In the genomic region with DNA sequence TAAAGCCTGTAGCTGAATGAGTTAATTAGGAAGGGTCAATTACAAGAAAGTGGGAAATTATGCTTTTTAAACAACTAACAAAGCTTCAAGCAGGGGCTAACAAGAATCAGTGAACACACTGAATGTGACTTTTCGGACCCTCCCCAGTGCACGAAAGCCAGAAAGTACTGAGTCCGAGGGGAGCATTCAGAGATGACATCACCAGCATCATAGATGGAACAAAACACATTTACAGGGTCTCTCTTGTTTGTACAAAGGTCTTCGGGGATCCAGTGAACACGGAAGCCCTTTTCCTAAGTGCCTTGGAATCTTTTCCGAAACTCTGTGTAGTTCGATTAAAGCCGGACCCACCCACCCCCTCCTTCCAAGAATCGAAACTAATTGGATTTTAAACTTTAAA, we compare ENCODE assay signal across 8 cellular contexts. TPM values are rescaled to one million over a fixed set of nuclear protein-coding genes. Genes with fewer than 3 reads are reported as not detected.
A peak's percentile ranks its signal among the peaks of the same experiment; 100 is the strongest.
DNase-seq lines count a peak whose midpoint lies in the region; ATAC-seq lines count a peak whose summit lies in the region.

No MANE protein-coding gene starts in this region.

- H3K9me3 ChIP-seq in MG63 (no peaks in the 10 kb centered on the region), muscle layer of duodenum (ENCODE audit: control insufficient read depth in 1 of 2, low read length in 2 of 2) (no peaks in the 10 kb centered on the region)

- peak; percentile 47 for DNase-seq in ELF-1 (ENCODE audit: low read depth, low spot score)
- no peak for DNase-seq in MG63
- DNase-seq in dermis blood vessel endothelial cell = peak; percentile 61
- DNase-seq in cerebellum (ENCODE audit: low spot score) = no peak
- DNase-seq in germinal center (ENCODE audit: low spot score) = no peak
- no peak for DNase-seq in sciatic nerve (ENCODE audit: low spot score)
- DNase-seq in activated CD4-positive, alpha-beta T cell treated with anti-CD3 and anti-CD28 coated beads, Interleukin-2, amount 50 U/mL, for 4 hours = no peak

- peak overlapping the region; percentile 96 for H3K27ac ChIP-seq in muscle layer of duodenum (ENCODE audit: low read length)

- H3K4me1 ChIP-seq in muscle layer of duodenum (ENCODE audit: control insufficient read depth in 1 of 2, insufficient read depth in 2 of 2, low read length in 2 of 2) = peaks cover 13 to 33% of the 10 kb centered on the region in 2 donors

- peak overlapping the region; percentile 91 for H3K4me3 ChIP-seq in MG63
- H3K4me3 ChIP-seq in muscle layer of duodenum (ENCODE audit: low read depth in 1 of 2, low read length in 2 of 2) = peak overlapping the region; percentile 97 to 99

- intact Hi-C loops in sciatic nerve (cut with DNase I) = no loop called here

- ATAC-seq in sciatic nerve = no peak

- H3K36me3 ChIP-seq in MG63 (peaks cover 8% of the 10 kb centered on the region), muscle layer of duodenum (ENCODE audit: control insufficient read depth in 1 of 2, insufficient read depth in 2 of 2, low read length in 2 of 2) (peaks cover 13 to 15% of the 10 kb centered on the region in 2 donors)

- no peaks in the 10 kb centered on the region for H3K27me3 ChIP-seq in MG63
- no peaks in the 10 kb centered on the region for H3K27me3 ChIP-seq in muscle layer of duodenum (ENCODE audit: low read depth, low read length)

RNA-seq across cellular contexts. Expression of gene DCP1A, which starts 0.8 kb away (rescaled TPM):
- 4.4 and 5.9 TPM in 2 replicates for total RNA-seq in MG63 (2014; rRNA removed; shearing (Covaris generic); ENCODE audit: low replicate concordance)
- total RNA-seq in dermis blood vessel endothelial cell (11.2 and 15.2 TPM in 2 replicates), cerebellum (18.3 TPM), sciatic nerve (30.8 TPM)

Comparison
In these comparisons a context has a peak if more than half of its experiments do, and no peak if none do; other contexts are left out.
1. DNase-seq: peak in ELF-1 (single experiment) and dermis blood vessel endothelial cell (single experiment); none in MG63 (single experiment), cerebellum (single experiment), germinal center (single experiment), sciatic nerve (single experiment) and activated CD4-positive, alpha-beta T cell treated with anti-CD3 and anti-CD28 coated beads, Interleukin-2, amount 50 U/mL, for 4 hours (0 of 2).